In genomic region chr6:100461920-100462295, GRCh38 we compare ENCODE assay signal across 15 cellular contexts. TPM values are rescaled to one million over a fixed set of nuclear protein-coding genes. Genes with fewer than 3 reads are reported as not detected.
DNase-seq lines count a peak whose midpoint lies in the region; ATAC-seq, FAIRE-seq and TF ChIP-seq lines count a peak whose summit lies in the region.
"Had no signal": no experiment of that assay in that cellular context is flagged by ENCODE, and none has a peak within 500 bp of the region (broad histone marks: within the 10 kb centered on the region; RNA-seq: fewer than 3 reads in every experiment).

No MANE protein-coding gene starts in this region.

- no peak for FAIRE-seq in HepG2 (lab: Jason Lieb, UNC)
- FAIRE-seq in RCC 7860 (lab: Jason Lieb, UNC), result peak; percentile 45

- no peaks in the 10 kb centered on the region for H3K79me2 ChIP-seq in HepG2 (ENCODE audit: insufficient read depth, low read length)

- H3K27me3 ChIP-seq in HepG2 (ENCODE audit: control insufficient read depth in 1 of 2, insufficient read depth in 2 of 2, low read length in 2 of 2), result peaks cover 9 to 49% of the 10 kb centered on the region in 2 experiments
- peaks cover 37 to 92% of the 10 kb centered on the region in 2 donors for H3K27me3 ChIP-seq in right lobe of liver
- peaks cover 84 to 100% (median 100%) of the 10 kb centered on the region in 3 donors for H3K27me3 ChIP-seq in sigmoid colon

- H3K4me1 Mint-ChIP-seq in activated CD8-positive, alpha-beta T cell treated with anti-CD3 and anti-CD28 coated beads for 36 hours (ENCODE audit: low read depth), result peaks cover 16% of the 10 kb centered on the region

- H3K27ac ChIP-seq in HepG2 (ENCODE audit: extremely low read length, insufficient read depth, low read length), result no peak overlapping the region
- no peak overlapping the region for H3K27ac ChIP-seq in right lobe of liver
- H3K27ac ChIP-seq in sigmoid colon, result no peak overlapping the region
- H3K27ac ChIP-seq: gastroesophageal sphincter, Peyer's patch, uterus had no signal

- ATAC-seq in HepG2 (no peak), right lobe of liver (no peak), GM19463 (IDR thresholded peaks at IDR 0.05; ENCODE audit: unreplicated experiment) (no peak)
- no peak for ATAC-seq in activated CD8-positive, alpha-beta T cell treated with anti-CD3 and anti-CD28 coated beads for 36 hours
- ATAC-seq: gastroesophageal sphincter, left lobe of liver had no signal

- no peak for TF ChIP-seq RAD21 in HepG2 (CRISPR knock-in tag; IDR thresholded peaks at IDR 0.05)

- peaks cover 10% of the 10 kb centered on the region for H3K36me3 Mint-ChIP-seq in activated CD8-positive, alpha-beta T cell treated with anti-CD3 and anti-CD28 coated beads for 36 hours (ENCODE audit: low read depth)

- no peak overlapping the region for H3K4me3 Mint-ChIP-seq in activated CD8-positive, alpha-beta T cell treated with anti-CD3 and anti-CD28 coated beads for 36 hours
- H3K4me3 Mint-ChIP-seq: dendritic cell treated with granulocyte-macrophage colony-stimulating factor and Interleukin-4, amounts not matched to agents 40 ng/mL and 50 ng/mL, for 4 days had no signal

- peaks cover 11% of the 10 kb centered on the region for H3K9me3 Mint-ChIP-seq in activated CD8-positive, alpha-beta T cell treated with anti-CD3 and anti-CD28 coated beads for 36 hours
- H3K9me3 Mint-ChIP-seq: dendritic cell treated with granulocyte-macrophage colony-stimulating factor and Interleukin-4, amounts not matched to agents 40 ng/mL and 50 ng/mL, for 4 days had no signal

- H3K4me1 ChIP-seq in HepG2 (ENCODE audit: insufficient read depth, low read length) (peaks cover 7% of the 10 kb centered on the region; the same call in 1 of the 2 replicates), right lobe of liver (peaks cover 0 to 7% (median 0%) of the 10 kb centered on the region in 4 donors), sigmoid colon (peaks cover 0 to 35% (median 27%) of the 10 kb centered on the region in 4 donors)
- H3K4me1 ChIP-seq: uterus had no signal

- H3K9me3 ChIP-seq in HepG2 (ENCODE audit: low read length) (no peaks in the 10 kb centered on the region), right lobe of liver (no peaks in the 10 kb centered on the region), sigmoid colon (peaks cover 0 to 5% (median 0%) of the 10 kb centered on the region in 4 donors)
- H3K9me3 ChIP-seq: uterus had no signal

- DNase-seq in HepG2 (ENCODE audit: low spot score) (no peak), right lobe of liver (no peak), RCC 7860 (ENCODE audit: low spot score) (no peak), kidney tubule cell (ENCODE audit: low spot score) (peak; percentile 51), sigmoid colon (no peak), iPS-NIHi7 (ENCODE audit: extremely low spot score) (no peak)
- DNase-seq in activated CD8-positive, alpha-beta T cell treated with anti-CD3 and anti-CD28 coated beads for 36 hours, result no peak
- DNase-seq: amniotic stem cell, MV-4-11, Peyer's patch, uterus had no signal

- 4% methylated on average over 2 of the region's 2 CpGs for WGBS in HepG2 (ENCODE audit: low lambda C conversion rate)
- WGBS in right lobe of liver (ENCODE audit: insufficient coverage, low coverage, low lambda C conversion rate, missing lambda C conversion rate), result 10% methylated on average over 2 of the region's 2 CpGs
- WGBS in sigmoid colon, 2 donors, result 6 to 7% methylated on average over 2 of the region's 2 CpGs

- CTCF ChIA-PET in HepG2 (lab: Yijun Ruan, JAX; ENCODE audit: low intra/inter-chr PET ratio, low total read pairs), result no interaction called here
- CTCF ChIA-PET in activated CD8-positive, alpha-beta T cell treated with anti-CD3 and anti-CD28 coated beads for 36 hours (lab: Charles Lee), result interaction anchor here (2.7 kb wide), 1 partner anchor 12 kb away, joined by 15 read pairs; no protein-coding TSS in a partner anchor

- no peak overlapping the region for H3K4me2 ChIP-seq in HepG2 (ENCODE audit: low read depth, low read length)

- intact Hi-C loops in HepG2 (cut with micrococcal nuclease; ENCODE audit: unreplicated experiment) (no loop called here), right lobe of liver (cut with DNase I) (no loop called here), sigmoid colon (cut with DNase I) (no loop called here)
- intact Hi-C loops in activated CD8-positive, alpha-beta T cell treated with anti-CD3 and anti-CD28 coated beads for 36 hours (cut with micrococcal nuclease), result loop anchor here (10.0 kb wide), 1 partner anchor 943 kb away; no protein-coding TSS in a partner anchor

- H2AFZ ChIP-seq in HepG2 (ENCODE audit: low read length), result no peak overlapping the region

- TF ChIP-seq CTCF in HepG2 (CRISPR knock-in tag; IDR thresholded peaks at IDR 0.05), result no peak
- no peak for TF ChIP-seq CTCF in right lobe of liver (IDR thresholded peaks at IDR 0.05)
- no peak for TF ChIP-seq CTCF in sigmoid colon (IDR thresholded peaks at IDR 0.05)
- no peak for TF ChIP-seq CTCF in activated CD8-positive, alpha-beta T cell treated with anti-CD3 and anti-CD28 coated beads for 36 hours (IDR thresholded peaks at IDR 0.05)

- POLR2A ChIA-PET in HepG2 (lab: Yijun Ruan, JAX), result no interaction called here
- POLR2A ChIA-PET in activated CD8-positive, alpha-beta T cell treated with anti-CD3 and anti-CD28 coated beads for 36 hours (lab: Charles Lee), result no interaction called here

- no peak for TF ChIP-seq POLR2A in HepG2 (IDR thresholded peaks at IDR 0.05; ENCODE audit: insufficient read depth in 1 of 2, low read depth in 2 of 2, low read length in 2 of 2)
- TF ChIP-seq POLR2A in right lobe of liver (IDR thresholded peaks at IDR 0.05), result no peak
- TF ChIP-seq POLR2A in sigmoid colon (IDR thresholded peaks at IDR 0.05), result no peak

- no peak overlapping the region for H3K4me3 ChIP-seq in HepG2 (replicated peaks in 1 of 3; ENCODE audit: insufficient read depth in 1 of 3, low read depth in 2 of 3, low read length in 3 of 3)
- H3K4me3 ChIP-seq in right lobe of liver, result no peak overlapping the region
- no peak overlapping the region for H3K4me3 ChIP-seq in sigmoid colon
- H3K4me3 ChIP-seq: gastroesophageal sphincter, Peyer's patch, uterus had no signal

- H3K36me3 ChIP-seq in HepG2 (replicated peaks in 1 of 2; ENCODE audit: control insufficient read depth in 1 of 2, insufficient read depth in 2 of 2, low read length in 2 of 2) (no peaks in the 10 kb centered on the region), right lobe of liver (no peaks in the 10 kb centered on the region), sigmoid colon (no peaks in the 10 kb centered on the region)
- H3K36me3 ChIP-seq: gastroesophageal sphincter, Peyer's patch, uterus had no signal

- H3K27me3 Mint-ChIP-seq in activated CD8-positive, alpha-beta T cell treated with anti-CD3 and anti-CD28 coated beads for 36 hours, result peaks cover 83% of the 10 kb centered on the region

- no peak overlapping the region for H3K27ac Mint-ChIP-seq in activated CD8-positive, alpha-beta T cell treated with anti-CD3 and anti-CD28 coated beads for 36 hours
- H3K27ac Mint-ChIP-seq: dendritic cell treated with granulocyte-macrophage colony-stimulating factor and Interleukin-4, amounts not matched to agents 40 ng/mL and 50 ng/mL, for 4 days had no signal

- no peaks in the 10 kb centered on the region for H4K20me1 ChIP-seq in HepG2 (ENCODE audit: insufficient read depth, low read length)

- H3K9ac ChIP-seq in HepG2 (ENCODE audit: insufficient read depth, low read depth, low read length), result no peak overlapping the region

- no TSS peak for BruUV-seq in HepG2 (replicated peaks; lab: Mats Ljungman, UMichigan)

- in situ Hi-C loops in HepG2 (cut with HindIII; ENCODE audit: extremely low pct_ligation_motif_present, low pct_unique_long_range_greater_than_20kb), result no loop called here

- no peak for TF ChIP-seq EP300 in HepG2 (IDR thresholded peaks at IDR 0.05; ENCODE audit: low read depth in 2 of 2, low read length in 2 of 2)
- no peak for TF ChIP-seq EP300 in HepG2 (CRISPR knock-in tag; IDR thresholded peaks at IDR 0.05; ENCODE audit: borderline replicate concordance)
- no peak for TF ChIP-seq EP300 in sigmoid colon (IDR thresholded peaks at IDR 0.05)

TF ChIP-seq in HepG2, 621 proteins besides CTCF, POLR2A, EP300 and RAD21:
- TF ChIP-seq EZH2 (conservative IDR thresholded peaks at IDR 0.05; ENCODE audit: low read depth, low read length) (0 out of 2 replicates have a peak, but pooled peaks have one; percentile 31), ZNF136 (CRISPR knock-in tag; IDR thresholded peaks at IDR 0.05; ENCODE audit: low read depth) (no peak)
TF ChIP-seq in HepG2: peak in this region for 1.

RNA-seq across cellular contexts. Expression of gene SIM1, which starts 2.8 kb away (rescaled TPM):
- not detected in 2 replicates for total RNA-seq in HepG2 (2016; rRNA removed; fragmentation: Illumina TruSeq; extraction: Trizol)
- not detected in 2 replicates for total RNA-seq in HepG2 (2016; cell fraction: cytosol; rRNA removed; fragmentation: Illumina TruSeq; extraction: Trizol; ENCODE audit: low read depth)
- not detected in 2 replicates for total RNA-seq in HepG2 (2016; cell fraction: insoluble cytoplasmic fraction; rRNA removed; fragmentation: Illumina TruSeq; extraction: Trizol)
- not detected in 2 replicates for total RNA-seq in HepG2 (2016; cell fraction: membrane; rRNA removed; fragmentation: Illumina TruSeq; extraction: Trizol)
- not detected in 2 replicates for total RNA-seq in HepG2 (2016; cell fraction: nucleus; rRNA removed; fragmentation: Illumina TruSeq; extraction: Trizol)
- not detected in 2 replicates for polyA plus RNA-seq in HepG2 (2011; rRNA removed)
- polyA plus RNA-seq in HepG2 (2011; cell fraction: cytosol; rRNA removed), result not detected in 2 replicates
- polyA plus RNA-seq in HepG2 (2011; cell fraction: nucleus; rRNA removed), result not detected in 2 replicates
- not detected in 2 replicates for polyA plus RNA-seq in HepG2 (2012)
- not detected in 2 replicates for polyA plus RNA-seq in HepG2 (2016; cell fraction: cytosol; fragmentation: Illumina TruSeq; extraction: Trizol; ENCODE audit: low read depth)
- not detected in 2 replicates for polyA plus RNA-seq in HepG2 (2016; cell fraction: insoluble cytoplasmic fraction; fragmentation: Illumina TruSeq; extraction: Trizol; ENCODE audit: low read depth)
- polyA plus RNA-seq in HepG2 (2016; cell fraction: membrane; fragmentation: Illumina TruSeq; extraction: Trizol; ENCODE audit: low read depth), result not detected in 2 replicates
- not detected in 2 replicates for polyA plus RNA-seq in HepG2 (2016; cell fraction: nucleus; fragmentation: Illumina TruSeq; extraction: Trizol; ENCODE audit: insufficient read depth, low read depth)
- not detected in 2 replicates for polyA minus RNA-seq in HepG2 (2011; rRNA and poly(A)+ RNA removed; ENCODE audit: low replicate concordance)
- not detected in 2 replicates for polyA minus RNA-seq in HepG2 (2011; cell fraction: cytosol; rRNA and poly(A)+ RNA removed)
- polyA minus RNA-seq in HepG2 (2011; cell fraction: nucleus; rRNA and poly(A)+ RNA removed), result not detected in 2 replicates
- total RNA-seq in right lobe of liver, result under 1 TPM in 2 of 6 experiments, not detected in 4; 0.04 to 0.07 TPM
- not detected for total RNA-seq in sigmoid colon
- not detected for polyA plus RNA-seq in sigmoid colon
- not detected for total RNA-seq in activated CD8-positive, alpha-beta T cell treated with anti-CD3 and anti-CD28 coated beads for 36 hours
- total RNA-seq: gastroesophageal sphincter, left lobe of liver had no signal
